ENCODE assay signal across 19 cellular contexts in the genomic region with DNA sequence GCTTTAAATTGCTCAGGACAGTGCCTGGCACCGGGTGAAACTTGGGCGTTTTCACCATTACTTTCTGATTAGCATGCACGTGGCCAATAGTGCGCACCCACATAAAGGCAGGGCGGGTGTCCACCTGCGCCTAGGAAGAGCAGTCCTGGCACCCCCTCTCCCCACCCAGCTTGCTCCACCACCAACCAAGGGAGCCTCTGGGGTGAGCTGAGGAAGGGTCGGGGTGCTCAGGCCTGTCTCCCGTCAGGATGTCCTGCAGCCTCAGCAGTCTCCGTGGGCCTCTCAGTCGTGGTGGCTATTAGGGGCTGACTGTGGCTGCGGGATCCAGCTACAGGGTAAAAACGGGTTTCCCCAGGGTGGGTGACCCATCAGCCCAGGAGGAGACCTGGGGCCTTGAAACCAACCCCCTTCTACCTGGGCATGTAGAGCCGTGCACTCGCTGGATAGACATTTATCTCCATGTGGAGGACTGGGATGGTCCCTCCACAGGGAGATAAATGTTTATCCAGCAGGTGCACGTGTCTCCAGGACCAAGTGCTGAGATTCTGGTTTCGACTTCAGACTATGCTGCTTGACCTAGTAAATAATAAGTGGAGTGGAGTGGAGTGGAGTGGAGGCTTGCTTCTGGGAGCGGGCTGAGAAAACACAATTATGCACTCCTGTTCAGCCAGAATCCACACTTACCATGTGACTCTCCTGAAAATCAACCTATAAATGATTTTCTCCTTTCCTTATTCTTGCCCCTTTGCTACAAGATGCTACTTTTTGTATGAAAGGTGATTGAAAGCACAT.
DNase-seq lines count a peak whose midpoint lies in the region; ATAC-seq and TF ChIP-seq lines count a peak whose summit lies in the region.
"Had no signal": no experiment of that assay in that cellular context is flagged by ENCODE, and none has a peak within 500 bp of the region (broad histone marks: within the 10 kb centered on the region; RNA-seq: fewer than 3 reads in every experiment).

No MANE protein-coding gene starts in this region.

- no peaks in the 10 kb centered on the region for H3K4me1 Mint-ChIP-seq in endodermal cell

- no peak overlapping the region for H3K4me3 Mint-ChIP-seq in endodermal cell

- H3K27me3 ChIP-seq in endodermal cell (ENCODE audit: control insufficient read depth, insufficient read depth, low read length, poor library complexity, severe bottlenecking) (no peaks in the 10 kb centered on the region), trophoblast cell (ENCODE audit: insufficient read depth, low read length) (no peaks in the 10 kb centered on the region)

- no peaks in the 10 kb centered on the region for H3K36me3 Mint-ChIP-seq in endodermal cell (ENCODE audit: low read depth)

- H3K9ac ChIP-seq in endodermal cell (ENCODE audit: extremely low read depth, low read length, poor library complexity, severe bottlenecking) (no peak overlapping the region), trophoblast cell (ENCODE audit: low read length) (no peak overlapping the region)
- H3K9ac ChIP-seq: SK-N-SH had no signal

- H3K4me1 ChIP-seq in endodermal cell (ENCODE audit: control insufficient read depth, insufficient read depth, low read length) = no peaks in the 10 kb centered on the region
- peaks cover 6 to 18% of the 10 kb centered on the region in 2 experiments for H3K4me1 ChIP-seq in trophoblast cell (ENCODE audit: control insufficient read depth in 1 of 2, insufficient read depth in 2 of 2, low read length in 2 of 2)

- H3K9me3 ChIP-seq in endodermal cell (ENCODE audit: control insufficient read depth, low read length) = no peaks in the 10 kb centered on the region
- no peaks in the 10 kb centered on the region for H3K9me3 ChIP-seq in trophoblast cell (ENCODE audit: insufficient read depth, low read depth, low read length)
- H3K9me3 ChIP-seq: SK-N-SH had no signal

- H3K4me3 ChIP-seq in endodermal cell (ENCODE audit: low read length) (no peak overlapping the region), trophoblast cell (ENCODE audit: low read depth, low read length) (no peak overlapping the region)

- 91 to 93% methylated on average over 10 to 17 of the region's 17 CpGs for WGBS in endodermal cell (ENCODE audit: insufficient coverage in 1 of 2, insufficient read length in 1 of 2), 2 experiments
- WGBS in trophoblast cell (ENCODE audit: extremely low coverage, insufficient coverage, insufficient read length) = no CpG with 5 or more reads among the region's 17 CpGs

- H3K14ac ChIP-seq in trophoblast cell (ENCODE audit: low read length) = peak overlapping the region; percentile 7

- H3K79me2 ChIP-seq in trophoblast cell (ENCODE audit: control insufficient read depth, insufficient read depth, low read length, poor library complexity) = no peaks in the 10 kb centered on the region

- H2AK5ac ChIP-seq in trophoblast cell (ENCODE audit: low read length) = no peak overlapping the region

- H2BK5ac ChIP-seq in trophoblast cell (ENCODE audit: low read depth, low read length, poor library complexity) = peak overlapping the region; percentile 10

- H3K27ac ChIP-seq in endodermal cell (ENCODE audit: low read depth, low read length) (no peak overlapping the region), trophoblast cell (ENCODE audit: low read depth, low read length) (no peak overlapping the region)

- no peak for ATAC-seq in GM19328 (IDR thresholded peaks at IDR 0.05; ENCODE audit: unreplicated experiment)
- ATAC-seq: HepG2, Right ventricle myocardium inferior had no signal

- no peak overlapping the region for H4K12ac ChIP-seq in trophoblast cell (ENCODE audit: low read depth, low read length)

- no peak overlapping the region for H2AFZ ChIP-seq in trophoblast cell (ENCODE audit: insufficient read depth, low read length, poor library complexity)

- H4K8ac ChIP-seq in trophoblast cell (ENCODE audit: low read depth, low read length) = no peak overlapping the region

- H3K36me3 ChIP-seq in endodermal cell (ENCODE audit: control insufficient read depth, insufficient read depth, low read length) (no peaks in the 10 kb centered on the region), trophoblast cell (ENCODE audit: control insufficient read depth in 1 of 2, insufficient read depth in 2 of 2, low read length in 2 of 2) (no peaks in the 10 kb centered on the region)

- no peak overlapping the region for H4K91ac ChIP-seq in trophoblast cell (ENCODE audit: low read depth, low read length)

- TF ChIP-seq CTCF in endodermal cell (conservative IDR thresholded peaks at IDR 0.05) = no peak

- no peaks in the 10 kb centered on the region for H3K27me3 Mint-ChIP-seq in endodermal cell (ENCODE audit: insufficient read depth)

- H3K4me2 ChIP-seq in trophoblast cell (ENCODE audit: low read length) = no peak overlapping the region
- H3K4me2 ChIP-seq: SK-N-SH had no signal

- H3K9me3 Mint-ChIP-seq in endodermal cell = no peaks in the 10 kb centered on the region

- H3K18ac ChIP-seq in trophoblast cell (ENCODE audit: low read length) = no peak overlapping the region

- peak overlapping the region; percentile 74 for H2BK120ac ChIP-seq in trophoblast cell (ENCODE audit: insufficient read depth, low read length, poor library complexity)

- peaks cover 11% of the 10 kb centered on the region for H3K79me1 ChIP-seq in trophoblast cell (ENCODE audit: low read length)

- no peak overlapping the region for H3K4ac ChIP-seq in trophoblast cell (ENCODE audit: low read depth, low read length)

- peak overlapping the region; percentile 33 for H3K27ac Mint-ChIP-seq in endodermal cell

- DNase-seq in NCI-H1417 (lab: John Stamatoyannopoulos, UW) (peak; percentile 25 to 90 (median 70)), NCI-H1417 treated with DMSO at 0.1 percent for 48 hours (lab: John Stamatoyannopoulos, UW) (no peak), NCI-H2029 treated with DMSO at 0.1 percent for 48 hours (lab: John Stamatoyannopoulos, UW) (peak; percentile 77), endodermal cell (no peak), trophoblast cell (no peak), HCEC 1CT (no peak), T-helper 9 cell (no peak)
- DNase-seq: C1 segment of cervical spinal cord, DMS 273 treated with DMSO at 0.1 percent for 48 hours, GOT3, Karpas-422, MM.1S, NCI-H1436, NCI-H526 treated with DMSO at 0.1 percent for 48 hours, SK-N-SH, T-helper 1 cell had no signal

- H2BK12ac ChIP-seq in trophoblast cell (ENCODE audit: low read length) = no peak overlapping the region

- no peak overlapping the region for H3K23ac ChIP-seq in trophoblast cell (ENCODE audit: low read length)

Comparison
In these comparisons a context has a peak if more than half of its experiments do, and no peak if none do; other contexts are left out.
1. DNase-seq: peak in NCI-H1417 (3 of 3) and NCI-H2029 treated with DMSO at 0.1 percent for 48 hours (single experiment); none in NCI-H1417 treated with DMSO at 0.1 percent for 48 hours (single experiment), endodermal cell (single experiment), trophoblast cell (0 of 2), HCEC 1CT (single experiment) and T-helper 9 cell (single experiment).